In the genomic region with DNA sequence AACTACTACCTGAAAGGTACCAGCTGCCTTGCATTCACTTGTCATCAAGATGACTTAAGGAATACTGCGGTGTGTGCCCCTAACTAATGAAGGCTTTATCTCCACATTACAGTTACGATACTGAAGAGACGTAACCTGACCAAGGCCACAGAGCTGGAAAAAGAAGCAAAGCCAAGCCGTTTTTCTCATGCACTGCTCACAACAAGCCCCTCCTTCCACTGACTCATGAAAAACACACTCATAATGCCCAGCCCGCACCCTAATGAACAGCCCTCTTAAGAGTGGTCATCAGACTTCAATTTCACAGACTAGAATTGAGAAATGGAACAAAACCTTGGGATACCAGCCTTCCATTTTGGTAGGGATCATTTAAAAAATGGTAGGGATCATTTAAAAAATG, we compare ENCODE assay signal across 12 cellular contexts. TPM values are rescaled to one million over a fixed set of nuclear protein-coding genes. Genes with fewer than 3 reads are reported as not detected.
DNase-seq lines count a peak whose midpoint lies in the region; ATAC-seq and TF ChIP-seq lines count a peak whose summit lies in the region.
"Had no signal": no experiment of that assay in that cellular context is flagged by ENCODE, and none has a peak within 500 bp of the region (broad histone marks: within the 10 kb centered on the region; RNA-seq: fewer than 3 reads in every experiment).

No MANE protein-coding gene starts in this region.

- H3K4me3 ChIP-seq in cardiac muscle cell: no peak overlapping the region
- H3K4me3 ChIP-seq: BLaER1 treated with 17β-estradiol and CSF1 and Interleukin-3, amounts not matched to agents 10 nM and 100 nM; stomach had no signal

- H3K4me1 ChIP-seq in cardiac muscle cell (ENCODE audit: low read depth) (no peaks in the 10 kb centered on the region), foreskin keratinocyte (peaks cover 9% of the 10 kb centered on the region)

- peak in 1 of 2 donors; percentile 68 for DNase-seq in cardiac muscle cell (ENCODE audit: low read depth in 1 of 2, low spot score in 1 of 2)
- DNase-seq in Right ventricle myocardium superior: no peak
- DNase-seq in amniotic epithelial cell (ENCODE audit: low read depth): peak; percentile 95
- peak in 1 of 2 donors; percentile 44 for DNase-seq in foreskin keratinocyte
- DNase-seq in stimulated activated effector memory CD8-positive, alpha-beta T cell treated with anti-CD3 and anti-CD28 coated beads, Interleukin-12 subunit alpha, Interleukin-12 subunit beta, amount 100 ng/mL, for 72 hours (ENCODE audit: low spot score in 2 of 2): no peak
- no peak for DNase-seq in GM19240 (ENCODE audit: insufficient read length, low spot score)
- DNase-seq in LoVo (ENCODE audit: low spot score): no peak
- DNase-seq in NCI-H510A treated with DMSO at 0.1 percent for 48 hours (lab: John Stamatoyannopoulos, UW): no peak
- DNase-seq: activated gamma-delta T cell, NCI-H1930, stomach had no signal

- peak overlapping the region; percentile 24 for H3K27ac ChIP-seq in cardiac muscle cell
- no peak overlapping the region for H3K27ac ChIP-seq in foreskin keratinocyte
- H3K27ac ChIP-seq: BLaER1 treated with 17β-estradiol and CSF1 and Interleukin-3, amounts not matched to agents 10 nM and 100 nM; stomach had no signal

- no peak for ATAC-seq in Right ventricle myocardium superior (ENCODE audit: poor library complexity)
- peak; percentile 88 for ATAC-seq in foreskin keratinocyte
- peak; percentile 36 for ATAC-seq in stimulated activated effector memory CD8-positive, alpha-beta T cell treated with anti-CD3 and anti-CD28 coated beads, Interleukin-12 subunit alpha, Interleukin-12 subunit beta, amount 100 ng/mL, for 72 hours

- TF ChIP-seq CTCF in cardiac muscle cell (IDR thresholded peaks at IDR 0.05; ENCODE audit: low read depth, low read length) (no peak), foreskin keratinocyte (conservative IDR thresholded peaks at IDR 0.05) (no peak)

- intact Hi-C loops in Right ventricle myocardium superior (cut with DNase I): no loop called here

- peaks cover 17% of the 10 kb centered on the region for H3K4me1 Mint-ChIP-seq in stimulated activated effector memory CD8-positive, alpha-beta T cell treated with anti-CD3 and anti-CD28 coated beads, Interleukin-12 subunit alpha, Interleukin-12 subunit beta, amount 100 ng/mL, for 72 hours

- no peaks in the 10 kb centered on the region for H3K36me3 Mint-ChIP-seq in stimulated activated effector memory CD8-positive, alpha-beta T cell treated with anti-CD3 and anti-CD28 coated beads, Interleukin-12 subunit alpha, Interleukin-12 subunit beta, amount 100 ng/mL, for 72 hours

- H3K27ac Mint-ChIP-seq in stimulated activated effector memory CD8-positive, alpha-beta T cell treated with anti-CD3 and anti-CD28 coated beads, Interleukin-12 subunit alpha, Interleukin-12 subunit beta, amount 100 ng/mL, for 72 hours: peak overlapping the region; percentile 13

- no peaks in the 10 kb centered on the region for H3K27me3 ChIP-seq in cardiac muscle cell
- no peaks in the 10 kb centered on the region for H3K27me3 ChIP-seq in foreskin keratinocyte
- H3K27me3 ChIP-seq: BLaER1 treated with 17β-estradiol and CSF1 and Interleukin-3, amounts not matched to agents 10 nM and 100 nM; stomach had no signal

- no peak overlapping the region for H3K4me3 Mint-ChIP-seq in stimulated activated effector memory CD8-positive, alpha-beta T cell treated with anti-CD3 and anti-CD28 coated beads, Interleukin-12 subunit alpha, Interleukin-12 subunit beta, amount 100 ng/mL, for 72 hours

- no peaks in the 10 kb centered on the region for H3K9me3 ChIP-seq in cardiac muscle cell (ENCODE audit: low read depth)
- H3K9me3 ChIP-seq: BLaER1 treated with 17β-estradiol and CSF1 and Interleukin-3, amounts not matched to agents 10 nM and 100 nM; stomach had no signal

- H3K9me3 Mint-ChIP-seq in stimulated activated effector memory CD8-positive, alpha-beta T cell treated with anti-CD3 and anti-CD28 coated beads, Interleukin-12 subunit alpha, Interleukin-12 subunit beta, amount 100 ng/mL, for 72 hours: no peaks in the 10 kb centered on the region

- peaks cover 86% of the 10 kb centered on the region for H3K36me3 ChIP-seq in cardiac muscle cell

RNA-seq across cellular contexts. Expression of a gene that starts 11.6 kb away (rescaled TPM):
- total RNA-seq in cardiac muscle cell (107 and 110 TPM in 2 replicates), Right ventricle myocardium superior (77.8 TPM), foreskin keratinocyte (119 and 139 TPM in 2 replicates)
- polyA plus RNA-seq in cardiac muscle cell (159 and 184 TPM in 2 replicates), foreskin keratinocyte (104 and 132 TPM in 2 replicates)
